ENCODE assay signal across 25 cellular contexts in the genomic region with DNA sequence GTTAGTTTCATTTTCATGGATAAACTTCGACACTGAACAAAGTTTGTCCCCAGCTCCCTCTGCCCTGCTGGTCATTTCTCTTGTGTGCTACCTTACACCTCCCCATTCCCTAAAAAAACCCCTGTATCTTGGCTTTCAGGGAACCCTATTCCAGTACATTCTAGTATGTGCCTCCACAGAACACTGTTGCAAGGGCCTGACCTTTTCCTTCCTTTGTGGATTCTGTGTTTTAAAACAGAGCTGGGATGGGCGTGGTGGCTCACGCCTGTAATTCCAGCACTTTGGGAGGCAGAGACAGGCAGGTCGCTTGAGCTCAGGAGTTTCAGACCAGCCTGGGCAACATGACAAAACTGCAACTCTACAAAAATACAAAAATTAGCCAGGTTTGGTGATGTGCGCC.
"Had no signal": no experiment of that assay in that cellular context is flagged by ENCODE, and none has a peak within 500 bp of the region (broad histone marks: within the 10 kb centered on the region; RNA-seq: fewer than 3 reads in every experiment).

No MANE protein-coding gene starts in this region.

- H3K36me3 ChIP-seq: brain microvascular endothelial cell, heart right ventricle, sigmoid colon, thoracic aorta, upper lobe of left lung had no signal

- H3K27me3 ChIP-seq: brain microvascular endothelial cell, heart right ventricle, sigmoid colon, upper lobe of left lung had no signal

- DNase-seq: activated CD4-positive, alpha-beta T cell treated with anti-CD3 and anti-CD28 coated beads, Interleukin-2, amount 10 ng/mL, durations not matched to agents 7 days and 5 days; activated CD8-positive, alpha-beta memory T cell treated with anti-CD3 and anti-CD28 coated beads, Interleukin-2, amount 50 U/mL, for 4 hours; activated CD8-positive, alpha-beta T cell treated with anti-CD3 and anti-CD28 coated beads, Interleukin-2, amount 10 ng/mL, durations not matched to agents 7 days and 5 days; activated T-cell treated with anti-CD3 and anti-CD28 coated beads, Interleukin-2, amount 50 U/mL, for 24 hours; aorta; brain microvascular endothelial cell; central memory CD4-positive, alpha-beta T cell; endodermal cell; heart right ventricle; mesendoderm; mucosa of descending colon; nephron progenitor cell; occipital lobe; sigmoid colon; stimulated activated CD4-positive, alpha-beta T cell treated with anti-CD3 and anti-CD28 coated beads, Interleukin-2, amount 100 ng/mL, for 48 hours; stimulated activated CD8-positive, alpha-beta memory T cell treated with anti-CD3 and anti-CD28 coated beads, Interleukin-4, amount 100 ng/mL, for 48 hours; stimulated activated naive B cell treated with anti-CD40 and anti-IgM and Interleukin-4, amounts not matched to agents 10 μg/mL and 1 μg/mL and 100 μg/mL, for 72 hours; upper lobe of left lung had no signal

- H3K4me3 Mint-ChIP-seq: activated CD4-positive, alpha-beta T cell treated with anti-CD3 and anti-CD28 coated beads, Interleukin-2, amount 10 ng/mL, durations not matched to agents 7 days and 5 days; activated CD8-positive, alpha-beta T cell treated with anti-CD3 and anti-CD28 coated beads, Interleukin-2, amount 10 ng/mL, durations not matched to agents 7 days and 5 days; activated T-cell treated with anti-CD3 and anti-CD28 coated beads, Interleukin-2, amount 50 U/mL, for 24 hours; activated T-helper 17 cell treated with anti-CD3 and anti-CD28 coated beads, Interleukin-2, amount 50 U/mL, for 72 hours; endodermal cell; nephron progenitor cell; stimulated activated naive B cell treated with anti-CD40 and anti-IgM and Interleukin-4, amounts not matched to agents 10 μg/mL and 1 μg/mL and 100 μg/mL, for 72 hours had no signal

- FAIRE-seq: colon had no signal

- H3K27ac Mint-ChIP-seq: activated CD4-positive, alpha-beta T cell treated with anti-CD3 and anti-CD28 coated beads, Interleukin-2, amount 10 ng/mL, durations not matched to agents 7 days and 5 days; activated CD8-positive, alpha-beta T cell treated with anti-CD3 and anti-CD28 coated beads, Interleukin-2, amount 10 ng/mL, durations not matched to agents 7 days and 5 days; activated naive CD4-positive, alpha-beta T cell treated with anti-CD3 and anti-CD28 coated beads, Interleukin-2, amount 50 U/mL, for 72 hours; activated T-cell treated with anti-CD3 and anti-CD28 coated beads, Interleukin-2, amount 50 U/mL, for 24 hours; activated T-helper 17 cell treated with anti-CD3 and anti-CD28 coated beads, Interleukin-2, amount 50 U/mL, for 72 hours; endodermal cell; nephron progenitor cell; stimulated activated naive B cell treated with anti-CD40 and anti-IgM and Interleukin-4, amounts not matched to agents 10 μg/mL and 1 μg/mL and 100 μg/mL, for 72 hours had no signal

- H3K27ac ChIP-seq: brain microvascular endothelial cell, sigmoid colon, thoracic aorta had no signal

- H3K9me3 Mint-ChIP-seq: activated CD4-positive, alpha-beta T cell treated with anti-CD3 and anti-CD28 coated beads, Interleukin-2, amount 10 ng/mL, durations not matched to agents 7 days and 5 days; activated naive CD4-positive, alpha-beta T cell treated with anti-CD3 and anti-CD28 coated beads, Interleukin-2, amount 50 U/mL, for 72 hours; activated T-cell treated with anti-CD3 and anti-CD28 coated beads, Interleukin-2, amount 50 U/mL, for 24 hours; activated T-helper 17 cell treated with anti-CD3 and anti-CD28 coated beads, Interleukin-2, amount 50 U/mL, for 72 hours; endodermal cell had no signal

- H3K4me3 ChIP-seq: heart right ventricle, mucosa of descending colon, sigmoid colon, smooth muscle cell, thoracic aorta, upper lobe of left lung had no signal

- H3K36me3 Mint-ChIP-seq: activated naive CD4-positive, alpha-beta T cell treated with anti-CD3 and anti-CD28 coated beads, Interleukin-2, amount 50 U/mL, for 72 hours; stimulated activated naive B cell treated with anti-CD40 and anti-IgM and Interleukin-4, amounts not matched to agents 10 μg/mL and 1 μg/mL and 100 μg/mL, for 72 hours had no signal

- H3K9me3 ChIP-seq: heart right ventricle, mucosa of descending colon, sigmoid colon, thoracic aorta, upper lobe of left lung had no signal

- H3K4me2 ChIP-seq: smooth muscle cell had no signal

- ATAC-seq: activated CD4-positive, CD25-positive, alpha-beta regulatory T cell treated with anti-CD3 and anti-CD28 coated beads, Interleukin-2, amount 50 U/mL, for 24 hours; activated CD8-positive, alpha-beta T cell treated with anti-CD3 and anti-CD28 coated beads, Interleukin-2, amount 10 ng/mL, durations not matched to agents 7 days and 5 days; activated naive CD4-positive, alpha-beta T cell treated with anti-CD3 and anti-CD28 coated beads, Interleukin-2, amount 50 U/mL, for 72 hours; activated T-helper 17 cell treated with anti-CD3 and anti-CD28 coated beads, Interleukin-2, amount 50 U/mL, for 72 hours; mucosa of descending colon; SK-N-SH treated with all-trans-retinoic acid at 6 μM for 48 hours; stimulated activated naive B cell treated with anti-CD40 and anti-IgM and Interleukin-4, amounts not matched to agents 10 μg/mL and 1 μg/mL and 100 μg/mL, for 72 hours had no signal
